Comparison of ENCODE assay signal across 10 cellular contexts in the genomic region with DNA sequence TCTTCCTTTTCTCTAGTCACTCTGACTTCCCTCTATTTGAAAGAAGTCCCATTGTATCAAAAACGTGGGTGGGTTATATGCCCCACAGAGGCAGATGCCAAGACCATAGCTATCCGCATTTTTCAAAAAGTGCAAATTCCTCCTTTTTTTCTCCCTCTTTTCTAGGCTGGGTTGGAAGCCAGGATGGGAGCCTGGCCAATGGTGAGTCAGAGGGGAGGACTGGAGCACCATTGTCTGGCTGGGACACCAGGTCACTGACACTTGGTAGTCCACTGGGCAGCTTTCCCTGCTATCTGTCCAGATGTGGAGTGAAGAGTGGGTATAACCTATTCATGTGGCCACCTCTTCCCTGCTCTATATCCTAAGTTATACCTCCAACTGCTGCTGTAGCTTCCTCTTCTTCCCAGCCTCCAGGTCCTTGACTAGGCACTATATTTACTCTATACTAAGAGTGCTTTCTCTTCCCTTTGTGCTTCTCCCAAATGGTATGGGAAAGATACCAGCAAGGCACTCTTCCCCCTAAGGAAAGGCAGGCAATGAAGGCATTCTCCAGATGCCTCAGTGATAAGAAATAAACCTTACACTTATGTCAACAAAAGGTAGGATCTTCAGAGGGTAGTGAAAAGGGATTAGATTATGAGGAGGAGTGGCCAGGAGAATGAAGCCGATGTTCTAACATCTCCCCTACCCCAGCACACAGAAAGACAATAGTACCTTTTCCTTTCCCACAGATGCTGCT. TPM values are rescaled to one million over a fixed set of nuclear protein-coding genes. Genes with fewer than 3 reads are reported as not detected.
DNase-seq lines count a peak whose midpoint lies in the region; ATAC-seq and TF ChIP-seq lines count a peak whose summit lies in the region.
"Had no signal": no experiment of that assay in that cellular context is flagged by ENCODE, and none has a peak within 500 bp of the region (broad histone marks: within the 10 kb centered on the region; RNA-seq: fewer than 3 reads in every experiment).

No MANE protein-coding gene starts in this region.

- intact Hi-C loops in Calu3 (cut with micrococcal nuclease; ENCODE audit: unreplicated experiment), result no loop called here
- intact Hi-C loops in heart left ventricle (cut with DNase I), result no loop called here

- H3K9me3 Mint-ChIP-seq in Calu3 (ENCODE audit: low read depth, unreplicated experiment) (no peaks in the 10 kb centered on the region), endothelial cell (ENCODE audit: unreplicated experiment) (no peaks in the 10 kb centered on the region)
- no peaks in the 10 kb centered on the region for H3K9me3 Mint-ChIP-seq in stimulated activated memory B cell treated with anti-CD40 and anti-IgM and Interleukin-4, amounts not matched to agents 10 μg/mL and 1 μg/mL and 100 μg/mL, for 72 hours
- H3K9me3 Mint-ChIP-seq: nephron had no signal

- 46 to 62% (median 51%) methylated on average over 3 of the region's 3 CpGs for whole genome bisulfite sequencing in heart left ventricle, 4 donors

- H3K27ac ChIP-seq in heart left ventricle, result peak overlapping the region in 11 of 12 donors; percentile 19 to 91 (median 44)
- peak overlapping the region; percentile 42 for H3K27ac ChIP-seq in rectal smooth muscle tissue (ENCODE audit: low read depth, low read length)

- H3K27ac Mint-ChIP-seq in Calu3 (ENCODE audit: unreplicated experiment) (peak overlapping the region; percentile 53), endothelial cell (ENCODE audit: unreplicated experiment) (no peak overlapping the region)
- H3K27ac Mint-ChIP-seq in stimulated activated memory B cell treated with anti-CD40 and anti-IgM and Interleukin-4, amounts not matched to agents 10 μg/mL and 1 μg/mL and 100 μg/mL, for 72 hours, result no peak overlapping the region

- H3K9me3 ChIP-seq in heart left ventricle, result no peaks in the 10 kb centered on the region

- no peak for TF ChIP-seq POLR2A in heart left ventricle (IDR thresholded peaks at IDR 0.05)

- H3K4me3 ChIP-seq in heart left ventricle, result no peak overlapping the region
- no peak overlapping the region for H3K4me3 ChIP-seq in rectal smooth muscle tissue (ENCODE audit: low read length)

- no peak overlapping the region for H3K9ac ChIP-seq in rectal smooth muscle tissue (ENCODE audit: low read length)

- H3K36me3 Mint-ChIP-seq in Calu3 (ENCODE audit: insufficient read depth, unreplicated experiment) (peaks cover 17% of the 10 kb centered on the region), endothelial cell (ENCODE audit: low read depth, unreplicated experiment) (peaks cover 55% of the 10 kb centered on the region)
- peaks cover 59% of the 10 kb centered on the region for H3K36me3 Mint-ChIP-seq in stimulated activated memory B cell treated with anti-CD40 and anti-IgM and Interleukin-4, amounts not matched to agents 10 μg/mL and 1 μg/mL and 100 μg/mL, for 72 hours

- H3K4me1 ChIP-seq in heart left ventricle, result peaks cover 24 to 67% (median 58%) of the 10 kb centered on the region in 12 donors
- peaks cover 18% of the 10 kb centered on the region for H3K4me1 ChIP-seq in rectal smooth muscle tissue (ENCODE audit: control insufficient read depth, insufficient read depth, low read length)

- CTCF ChIA-PET in Calu3 (lab: Charles Lee), result no interaction called here

- H3K27me3 ChIP-seq in heart left ventricle, result no peaks in the 10 kb centered on the region
- H3K27me3 ChIP-seq in rectal smooth muscle tissue (ENCODE audit: control insufficient read depth, insufficient read depth, low read length), result no peaks in the 10 kb centered on the region

- DNase-seq in Calu3 (no peak), amniotic epithelial cell (ENCODE audit: low read depth) (peak; percentile 60), heart left ventricle (peak; percentile 66 to 88 (median 86)), endothelial cell (ENCODE audit: low spot score) (no peak), NCI-H1417 (lab: John Stamatoyannopoulos, UW) (no peak)

- TF ChIP-seq CTCF in Calu3 (IDR thresholded peaks at IDR 0.05; ENCODE audit: unreplicated experiment), result no peak
- no peak for TF ChIP-seq CTCF in heart left ventricle (IDR thresholded peaks at IDR 0.05)
- TF ChIP-seq CTCF in endothelial cell (IDR thresholded peaks at IDR 0.05; ENCODE audit: unreplicated experiment), result no peak

- no TSS peak for BruUV-seq in Calu3 (replicated peaks; lab: Mats Ljungman, UMichigan)

- ATAC-seq in heart left ventricle, result peak; percentile 48 to 79 (median 62)
- no peak for ATAC-seq in stimulated activated memory B cell treated with anti-CD40 and anti-IgM and Interleukin-4, amounts not matched to agents 10 μg/mL and 1 μg/mL and 100 μg/mL, for 72 hours
- no peak for ATAC-seq in HG03045 (IDR thresholded peaks at IDR 0.05; ENCODE audit: unreplicated experiment)

- H3K36me3 ChIP-seq in heart left ventricle (peaks cover 0 to 94% (median 75%) of the 10 kb centered on the region in 9 donors), rectal smooth muscle tissue (ENCODE audit: control insufficient read depth, insufficient read depth, low read length) (peaks cover 18% of the 10 kb centered on the region)

- peaks cover 34% of the 10 kb centered on the region for H3K4me1 Mint-ChIP-seq in Calu3 (ENCODE audit: low read depth, unreplicated experiment)
- peaks cover 58% of the 10 kb centered on the region for H3K4me1 Mint-ChIP-seq in stimulated activated memory B cell treated with anti-CD40 and anti-IgM and Interleukin-4, amounts not matched to agents 10 μg/mL and 1 μg/mL and 100 μg/mL, for 72 hours
- peaks cover 22% of the 10 kb centered on the region for H3K4me1 Mint-ChIP-seq in endothelial cell (ENCODE audit: unreplicated experiment)

- H3K27me3 Mint-ChIP-seq in Calu3 (ENCODE audit: unreplicated experiment) (no peaks in the 10 kb centered on the region), endothelial cell (ENCODE audit: unreplicated experiment) (no peaks in the 10 kb centered on the region)
- no peaks in the 10 kb centered on the region for H3K27me3 Mint-ChIP-seq in stimulated activated memory B cell treated with anti-CD40 and anti-IgM and Interleukin-4, amounts not matched to agents 10 μg/mL and 1 μg/mL and 100 μg/mL, for 72 hours

- H3K4me3 Mint-ChIP-seq in Calu3 (ENCODE audit: low read depth, unreplicated experiment) (no peak overlapping the region), endothelial cell (ENCODE audit: unreplicated experiment) (no peak overlapping the region)
- H3K4me3 Mint-ChIP-seq in stimulated activated memory B cell treated with anti-CD40 and anti-IgM and Interleukin-4, amounts not matched to agents 10 μg/mL and 1 μg/mL and 100 μg/mL, for 72 hours, result no peak overlapping the region
- H3K4me3 Mint-ChIP-seq: nephron had no signal

RNA-seq across cellular contexts. Expression of a gene that starts 12.9 kb away (rescaled TPM):
- 50.7 and 57.6 TPM in 2 replicates for total RNA-seq in Calu3 (2022)
- 10 to 100 TPM; 34.9 to 76.0 (median 49.8) TPM for total RNA-seq in heart left ventricle
- polyA plus RNA-seq in heart left ventricle, result 10 to 100 TPM; 17.4 to 41.2 TPM
- 50.3 TPM for total RNA-seq in endothelial cell (ENCODE audit: unreplicated experiment)

RNA-seq across cellular contexts. Expression of a gene that starts 32.2 kb away (rescaled TPM):
- total RNA-seq in Calu3 (2022), result 42.9 and 43.4 TPM in 2 replicates
- 10 to 100 TPM; 10.9 to 30.3 (median 14.3) TPM for total RNA-seq in heart left ventricle
- polyA plus RNA-seq in heart left ventricle, result 10 to 100 TPM in 1 of 2 donors, 1 to 10 TPM in 1; 6.9 to 11.1 TPM
- 29.9 TPM for total RNA-seq in endothelial cell (ENCODE audit: unreplicated experiment)

RNA-seq across cellular contexts. Expression of a gene that starts 32.7 kb away (rescaled TPM):
- total RNA-seq in Calu3 (2022) (82.4 and 88.1 TPM in 2 replicates), heart left ventricle (10 to 100 TPM; 14.0 to 49.3 (median 22.1) TPM), endothelial cell (ENCODE audit: unreplicated experiment) (51.6 TPM)
- 10 to 100 TPM; 10.8 to 11.3 TPM for polyA plus RNA-seq in heart left ventricle

RNA-seq across cellular contexts. Expression of a gene that starts 58.2 kb away (rescaled TPM):
- total RNA-seq in Calu3 (2022), result 7.8 and 9.8 TPM in 2 replicates
- 10 to 100 TPM; 27.6 to 97.8 (median 48.7) TPM for total RNA-seq in heart left ventricle
- polyA plus RNA-seq in heart left ventricle, result 10 to 100 TPM; 14.3 to 37.9 TPM
- 15.6 TPM for total RNA-seq in endothelial cell (ENCODE audit: unreplicated experiment)
- total RNA-seq: activated CD8-positive, alpha-beta memory T cell treated with anti-CD3 and anti-CD28 coated beads for 36 hours had no signal

RNA-seq across cellular contexts. Expression of a gene that starts 59.8 kb away (rescaled TPM):
- total RNA-seq in Calu3 (2022), result 302 and 325 TPM in 2 replicates
- 100 to 1,000 TPM; 127 to 181 (median 138) TPM for total RNA-seq in heart left ventricle
- 100 to 1,000 TPM; 205 to 231 TPM for polyA plus RNA-seq in heart left ventricle
- total RNA-seq in endothelial cell (ENCODE audit: unreplicated experiment), result 186 TPM

Comparison
In these comparisons a context has a peak if more than half of its experiments do, and no peak if none do; other contexts are left out.
1. DNase-seq: peak in amniotic epithelial cell (single experiment) and heart left ventricle (5 of 5); none in Calu3 (single experiment), endothelial cell (single experiment) and NCI-H1417 (0 of 3).
2. ATAC-seq: peak in heart left ventricle (4 of 4); none in stimulated activated memory B cell treated with anti-CD40 and anti-IgM and Interleukin-4, amounts not matched to agents 10 μg/mL and 1 μg/mL and 100 μg/mL, for 72 hours (single experiment) and HG03045 (single experiment).